Comparison of ENCODE assay signal across 15 cellular contexts in genomic region chr22:27625769-27626674, GRCh38.
"Had no signal": no experiment of that assay in that cellular context is flagged by ENCODE, and none has a peak within 500 bp of the region (broad histone marks: within the 10 kb centered on the region; RNA-seq: fewer than 3 reads in every experiment).

No MANE protein-coding gene starts in this region.

- H3K4me1 Mint-ChIP-seq: activated CD4-positive, alpha-beta T cell treated with anti-CD3 and anti-CD28 coated beads for 36 hours; activated naive CD4-positive, alpha-beta T cell treated with anti-CD3 and anti-CD28 coated beads, Interleukin-2, amount 10 ng/mL, durations not matched to agents 7 days and 5 days; natural killer cell; stimulated activated naive CD8-positive, alpha-beta T cell treated with anti-CD3 and anti-CD28 coated beads, Interleukin-15, amount 100 ng/mL, for 72 hours had no signal

- H3K27ac ChIP-seq: left lung, psoas muscle, upper lobe of left lung, WERI-Rb-1 had no signal

- ATAC-seq: activated CD4-positive, alpha-beta T cell treated with anti-CD3 and anti-CD28 coated beads for 36 hours; left lung; natural killer cell; sciatic nerve; stimulated activated naive CD8-positive, alpha-beta T cell treated with anti-CD3 and anti-CD28 coated beads, Interleukin-15, amount 100 ng/mL, for 72 hours had no signal

- H3K27me3 ChIP-seq: upper lobe of left lung had no signal

- H3K36me3 ChIP-seq: left lung, upper lobe of left lung, WERI-Rb-1 had no signal

- H3K9me3 ChIP-seq: left lung, psoas muscle, upper lobe of left lung had no signal

- H3K4me3 ChIP-seq: left lung, psoas muscle, upper lobe of left lung had no signal

- H3K4me1 ChIP-seq: left lung, psoas muscle, upper lobe of left lung had no signal

- H3K27me3 Mint-ChIP-seq: activated CD4-positive, alpha-beta memory T cell treated with anti-CD3 and anti-CD28 coated beads for 36 hours; activated CD4-positive, alpha-beta T cell treated with anti-CD3 and anti-CD28 coated beads for 36 hours; activated naive CD4-positive, alpha-beta T cell treated with anti-CD3 and anti-CD28 coated beads, Interleukin-2, amount 10 ng/mL, durations not matched to agents 7 days and 5 days; activated T-cell treated with anti-CD3 and anti-CD28 coated beads, Interleukin-2, amount 50 U/mL, for 24 hours; stimulated activated naive CD8-positive, alpha-beta T cell treated with anti-CD3 and anti-CD28 coated beads, Interleukin-15, amount 100 ng/mL, for 72 hours had no signal

- DNase-seq: activated CD4-positive, alpha-beta memory T cell treated with anti-CD3 and anti-CD28 coated beads for 36 hours; activated CD4-positive, alpha-beta T cell treated with anti-CD3 and anti-CD28 coated beads for 36 hours; activated naive CD4-positive, alpha-beta T cell treated with anti-CD3 and anti-CD28 coated beads, Interleukin-2, amount 10 ng/mL, durations not matched to agents 7 days and 5 days; activated T-cell treated with anti-CD3 and anti-CD28 coated beads, Interleukin-2, amount 50 U/mL, for 24 hours; kidney; left lung; natural killer cell; occipital lobe; psoas muscle; stimulated activated CD4-positive, alpha-beta T cell treated with anti-CD3 and anti-CD28 coated beads, Interleukin-1b, Interleukin-23, amount 100 ng/mL, for 48 hours; stimulated activated naive CD8-positive, alpha-beta T cell treated with anti-CD3 and anti-CD28 coated beads, Interleukin-15, amount 100 ng/mL, for 72 hours; upper lobe of left lung; WERI-Rb-1 had no signal

- H3K4me3 Mint-ChIP-seq: activated CD4-positive, alpha-beta memory T cell treated with anti-CD3 and anti-CD28 coated beads for 36 hours; activated CD4-positive, alpha-beta T cell treated with anti-CD3 and anti-CD28 coated beads for 36 hours; activated naive CD4-positive, alpha-beta T cell treated with anti-CD3 and anti-CD28 coated beads, Interleukin-2, amount 10 ng/mL, durations not matched to agents 7 days and 5 days; activated T-cell treated with anti-CD3 and anti-CD28 coated beads, Interleukin-2, amount 50 U/mL, for 24 hours; natural killer cell; stimulated activated naive CD8-positive, alpha-beta T cell treated with anti-CD3 and anti-CD28 coated beads, Interleukin-15, amount 100 ng/mL, for 72 hours; T-helper 1 cell treated with Interleukin-12 subunit alpha and Interleukin-12 subunit beta and Interleukin-4 antibody, amounts not matched to agents 30 μg/mL and 1 μg/mL, for 36 hours had no signal

- H3K9me3 Mint-ChIP-seq: activated CD4-positive, alpha-beta memory T cell treated with anti-CD3 and anti-CD28 coated beads for 36 hours; activated naive CD4-positive, alpha-beta T cell treated with anti-CD3 and anti-CD28 coated beads, Interleukin-2, amount 10 ng/mL, durations not matched to agents 7 days and 5 days; activated T-cell treated with anti-CD3 and anti-CD28 coated beads, Interleukin-2, amount 50 U/mL, for 24 hours; natural killer cell; stimulated activated naive CD8-positive, alpha-beta T cell treated with anti-CD3 and anti-CD28 coated beads, Interleukin-15, amount 100 ng/mL, for 72 hours; T-helper 1 cell treated with Interleukin-12 subunit alpha and Interleukin-12 subunit beta and Interleukin-4 antibody, amounts not matched to agents 30 μg/mL and 1 μg/mL, for 36 hours had no signal

- H3K36me3 Mint-ChIP-seq: activated CD4-positive, alpha-beta memory T cell treated with anti-CD3 and anti-CD28 coated beads for 36 hours; activated naive CD4-positive, alpha-beta T cell treated with anti-CD3 and anti-CD28 coated beads, Interleukin-2, amount 10 ng/mL, durations not matched to agents 7 days and 5 days; natural killer cell had no signal

- H3K27ac Mint-ChIP-seq: activated CD4-positive, alpha-beta memory T cell treated with anti-CD3 and anti-CD28 coated beads for 36 hours; activated CD4-positive, alpha-beta T cell treated with anti-CD3 and anti-CD28 coated beads for 36 hours; activated naive CD4-positive, alpha-beta T cell treated with anti-CD3 and anti-CD28 coated beads, Interleukin-2, amount 10 ng/mL, durations not matched to agents 7 days and 5 days; activated T-cell treated with anti-CD3 and anti-CD28 coated beads, Interleukin-2, amount 50 U/mL, for 24 hours; natural killer cell; stimulated activated naive CD8-positive, alpha-beta T cell treated with anti-CD3 and anti-CD28 coated beads, Interleukin-15, amount 100 ng/mL, for 72 hours; T-helper 1 cell treated with Interleukin-12 subunit alpha and Interleukin-12 subunit beta and Interleukin-4 antibody, amounts not matched to agents 30 μg/mL and 1 μg/mL, for 36 hours had no signal

- FAIRE-seq: kidney had no signal
